ENCODE assay signal across 4 cellular contexts in the genomic region with DNA sequence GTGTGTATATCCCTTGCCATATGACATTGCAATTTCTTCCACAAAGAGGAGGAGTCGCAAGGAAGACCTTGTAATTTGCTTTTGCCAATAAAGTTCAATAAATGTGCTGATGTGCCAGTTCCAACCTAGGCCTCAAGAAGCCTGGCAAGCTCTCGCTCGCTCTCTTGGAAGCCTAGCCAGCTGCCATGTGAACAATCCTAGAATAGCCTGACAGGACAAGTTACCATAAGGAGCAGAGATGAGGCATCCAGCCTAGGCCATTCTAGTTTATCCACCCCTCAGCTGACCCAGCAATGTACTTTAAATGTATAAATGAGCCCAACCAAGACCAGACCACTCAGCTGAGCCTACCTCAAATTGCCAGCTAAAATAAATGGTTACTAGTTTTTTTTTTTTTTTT.
"Had no signal": no experiment of that assay in that cellular context is flagged by ENCODE, and none has a peak within 500 bp of the region (broad histone marks: within the 10 kb centered on the region; RNA-seq: fewer than 3 reads in every experiment).

No MANE protein-coding gene starts in this region.

- DNase-seq: IMR-90 had no signal

- H3K27ac ChIP-seq: HL-60 had no signal

- H3K4me3 ChIP-seq: K562 had no signal

- ATAC-seq: HepG2, K562 had no signal
